In genomic region chr2:230974096-230974913, GRCh38 we compare ENCODE assay signal across 8 cellular contexts.
DNase-seq lines count a peak whose midpoint lies in the region; ATAC-seq and TF ChIP-seq lines count a peak whose summit lies in the region.

No MANE protein-coding gene starts in this region.

- TF ChIP-seq POLR2A in GM18951 (IDR thresholded peaks at IDR 0.05; ENCODE audit: extremely low read depth, insufficient read depth, insufficient read length): peak; percentile 45

- TF ChIP-seq CTCF in astrocyte of the spinal cord (IDR thresholded peaks at IDR 0.05; ENCODE audit: low read depth, low read length): no peak

- peak; percentile 57 for DNase-seq in T-helper 9 cell
- peak; percentile 92 for DNase-seq in astrocyte of the spinal cord (ENCODE audit: low read depth, low spot score)
- peak; percentile 49 to 59 for DNase-seq in stimulated activated CD4-positive, alpha-beta T cell treated with anti-CD3 and anti-CD28 coated beads, Interleukin-15, amount 100 ng/mL, for 48 hours (ENCODE audit: low read depth in 2 of 2)
- DNase-seq in HuH-7 (ENCODE audit: low spot score): no peak
- DNase-seq in NCI-H1048 (lab: John Stamatoyannopoulos, UW): no peak
- DNase-seq in cerebellar nuclear complex (lab: John Stamatoyannopoulos, UW): no peak

- in situ Hi-C loops in GM18951 (cut with MboI; ENCODE audit: low sequenced_read_pairs, unreplicated experiment): no loop called here
- in situ Hi-C loops in astrocyte of the spinal cord (cut with HindIII; ENCODE audit: low sequenced_read_pairs): no loop called here

- peak; percentile 85 for ATAC-seq in HG03045 (IDR thresholded peaks at IDR 0.05; ENCODE audit: unreplicated experiment)

- H3K4me3 ChIP-seq in astrocyte of the spinal cord (ENCODE audit: low read depth, low read length): no peak overlapping the region

Comparison
In these comparisons a context has a peak if more than half of its experiments do, and no peak if none do; other contexts are left out.
1. DNase-seq: peak in T-helper 9 cell (single experiment), astrocyte of the spinal cord (single experiment) and stimulated activated CD4-positive, alpha-beta T cell treated with anti-CD3 and anti-CD28 coated beads, Interleukin-15, amount 100 ng/mL, for 48 hours (2 of 2); none in HuH-7 (single experiment), NCI-H1048 (single experiment) and cerebellar nuclear complex (0 of 2).